ENCODE assay signal across 6 cellular contexts in genomic region chr16:30114833-30115232, GRCh38. TPM values are rescaled to one million over a fixed set of nuclear protein-coding genes. Genes with fewer than 3 reads are reported as not detected.
DNase-seq lines count a peak whose midpoint lies in the region; ATAC-seq and TF ChIP-seq lines count a peak whose summit lies in the region.
"Not testable (repeated sequence)": the region's sequence is repeated elsewhere in the genome, so short reads cannot be mapped to it uniquely, and the experiment has no call there.
"Had no signal": no experiment of that assay in that cellular context is flagged by ENCODE, and none has a peak within 500 bp of the region (broad histone marks: within the 10 kb centered on the region; RNA-seq: fewer than 3 reads in every experiment).

No MANE protein-coding gene starts in this region.

- DNase-seq in RWPE1 (ENCODE audit: low spot score); activated CD8-positive, alpha-beta T cell treated with anti-CD3 and anti-CD28 coated beads, Interleukin-2, amount 10 ng/mL, durations not matched to agents 7 days and 5 days; naive thymus-derived CD8-positive, alpha-beta T cell: not testable (repeated sequence)

- peak overlapping the region; percentile 37 for H3K4me2 ChIP-seq in DOHH2 (ENCODE audit: low read length)

- CTCF ChIA-PET in RWPE1 (lab: Yijun Ruan, JAX), result interaction anchor here (0.6 to 0.7 kb wide), 2 partner anchors 29 to 46 kb away, joined by 3 to 4 read pairs; no protein-coding TSS in a partner anchor
- CTCF ChIA-PET in activated CD8-positive, alpha-beta T cell treated with anti-CD3 and anti-CD28 coated beads, Interleukin-2, amount 10 ng/mL, durations not matched to agents 7 days and 5 days (lab: Charles Lee), result interaction anchor here (0.7 to 2.0 kb wide), 2 partner anchors 23 to 472 kb away, joined by 3 to 6 read pairs; partner anchors contain the start of gene TBX6

- not testable (repeated sequence) for H3K27me3 Mint-ChIP-seq in activated CD8-positive, alpha-beta T cell treated with anti-CD3 and anti-CD28 coated beads, Interleukin-2, amount 10 ng/mL, durations not matched to agents 7 days and 5 days (ENCODE audit: low read depth); naive thymus-derived CD8-positive, alpha-beta T cell

- not testable (repeated sequence) for H4K20me1 ChIP-seq in DOHH2 (ENCODE audit: control insufficient read depth, insufficient read depth, low read depth, low read length)

- H3K9me2 ChIP-seq in DOHH2 (replicated peaks; ENCODE audit: control insufficient read depth, low read length), result not testable (repeated sequence)

- H3K79me2 ChIP-seq in DOHH2 (ENCODE audit: control insufficient read depth, low read length), result not testable (repeated sequence)

- H3K4me3 ChIP-seq in DOHH2 (ENCODE audit: low read length); esophagus (ENCODE audit: low read depth in 1 of 2, low read length in 2 of 2): not testable (repeated sequence)

- H3K9me3 ChIP-seq in DOHH2 (ENCODE audit: control insufficient read depth, insufficient read depth, low read length); esophagus (ENCODE audit: control insufficient read depth in 2 of 2, insufficient read depth in 1 of 2, low read depth in 1 of 2, low read length in 1 of 2): not testable (repeated sequence)

- peaks cover 27% of the 10 kb centered on the region for H3K36me3 ChIP-seq in DOHH2 (ENCODE audit: control insufficient read depth, low read length)
- H3K36me3 ChIP-seq in esophagus (ENCODE audit: control insufficient read depth in 2 of 2, insufficient read depth in 2 of 2, low read length in 1 of 2), result peaks cover 15 to 30% of the 10 kb centered on the region in 2 donors

- H3F3A ChIP-seq in DOHH2 (ENCODE audit: control insufficient read depth, insufficient read depth), result not testable (repeated sequence)

- H3K27ac ChIP-seq in DOHH2 (ENCODE audit: low read depth, low read length), result not testable (repeated sequence)
- H3K27ac ChIP-seq in RWPE1 (peak overlapping the region; percentile 65), esophagus (ENCODE audit: low read depth in 2 of 2, low read length in 1 of 2) (peak overlapping the region; percentile 84 to 92)

- peaks cover 24% of the 10 kb centered on the region for H3K4me1 ChIP-seq in DOHH2 (ENCODE audit: control insufficient read depth, low read length)
- H3K4me1 ChIP-seq in esophagus (ENCODE audit: control insufficient read depth in 2 of 2, insufficient read depth in 2 of 2, low read length in 1 of 2), result peaks cover 3 to 24% of the 10 kb centered on the region in 2 donors

- ATAC-seq in activated CD8-positive, alpha-beta T cell treated with anti-CD3 and anti-CD28 coated beads, Interleukin-2, amount 10 ng/mL, durations not matched to agents 7 days and 5 days; naive thymus-derived CD8-positive, alpha-beta T cell: not testable (repeated sequence)

- peaks cover 23% of the 10 kb centered on the region for H3K36me3 Mint-ChIP-seq in activated CD8-positive, alpha-beta T cell treated with anti-CD3 and anti-CD28 coated beads, Interleukin-2, amount 10 ng/mL, durations not matched to agents 7 days and 5 days (ENCODE audit: low read depth)
- peaks cover 4 to 49% (median 9%) of the 10 kb centered on the region in 3 donors for H3K36me3 Mint-ChIP-seq in naive thymus-derived CD8-positive, alpha-beta T cell

- H3K27ac Mint-ChIP-seq in activated CD8-positive, alpha-beta T cell treated with anti-CD3 and anti-CD28 coated beads, Interleukin-2, amount 10 ng/mL, durations not matched to agents 7 days and 5 days, result peak overlapping the region; percentile 66
- H3K27ac Mint-ChIP-seq in naive thymus-derived CD8-positive, alpha-beta T cell, result peak overlapping the region in 6 of 10 donors; percentile 25 to 75 (median 54)

- not testable (repeated sequence) for H3K4me3 Mint-ChIP-seq in activated CD8-positive, alpha-beta T cell treated with anti-CD3 and anti-CD28 coated beads, Interleukin-2, amount 10 ng/mL, durations not matched to agents 7 days and 5 days
- H3K4me3 Mint-ChIP-seq in naive thymus-derived CD8-positive, alpha-beta T cell, result peak overlapping the region in 2 of 10 donors; percentile 33 to 39

- peaks cover 30% of the 10 kb centered on the region for H3K4me1 Mint-ChIP-seq in activated CD8-positive, alpha-beta T cell treated with anti-CD3 and anti-CD28 coated beads, Interleukin-2, amount 10 ng/mL, durations not matched to agents 7 days and 5 days (ENCODE audit: low read depth)
- H3K4me1 Mint-ChIP-seq in naive thymus-derived CD8-positive, alpha-beta T cell, result peaks cover 13 to 27% (median 18%) of the 10 kb centered on the region in 4 donors

- not testable (repeated sequence) for H3K27me3 ChIP-seq in DOHH2 (ENCODE audit: control insufficient read depth, low read length); esophagus (ENCODE audit: control insufficient read depth in 1 of 2, insufficient read depth in 2 of 2, low read length in 2 of 2)

- not testable (repeated sequence) for TF ChIP-seq CTCF in DOHH2 (IDR thresholded peaks at IDR 0.05; ENCODE audit: low read depth, low read length, poor library complexity, severe bottlenecking); RWPE1 (conservative IDR thresholded peaks at IDR 0.05; ENCODE audit: low read depth)

- POLR2A ChIA-PET in RWPE1 (lab: Yijun Ruan, JAX; ENCODE audit: low non-redundant PET), result interaction anchor here (0.6 kb wide), 1 partner anchor 101 kb away, joined by 9 read pairs; no protein-coding TSS in a partner anchor
- POLR2A ChIA-PET in activated CD8-positive, alpha-beta T cell treated with anti-CD3 and anti-CD28 coated beads, Interleukin-2, amount 10 ng/mL, durations not matched to agents 7 days and 5 days (lab: Charles Lee), result interaction anchor here (3.8 kb wide), 1 partner anchor 68 kb away, joined by 17 read pairs; the partner anchor contains the start of gene CORO1A
- POLR2A ChIA-PET in naive thymus-derived CD8-positive, alpha-beta T cell (lab: Charles Lee), result interaction anchor here (0.7 to 2.2 kb wide), 4 partner anchors 23 to 73 kb away, joined by 3 to 12 read pairs (median 4); partner anchors contain the start of genes CORO1A and TBX6

- not testable (repeated sequence) for H3K9me3 Mint-ChIP-seq in activated CD8-positive, alpha-beta T cell treated with anti-CD3 and anti-CD28 coated beads, Interleukin-2, amount 10 ng/mL, durations not matched to agents 7 days and 5 days (ENCODE audit: insufficient read depth); naive thymus-derived CD8-positive, alpha-beta T cell

- 65 to 75% methylated on average over 7 of the region's 7 CpGs for WGBS in esophagus, 2 donors

RNA-seq across cellular contexts. Expression of gene GDPD3, which starts 1.5 kb away (rescaled TPM):
- total RNA-seq in activated CD8-positive, alpha-beta T cell treated with anti-CD3 and anti-CD28 coated beads, Interleukin-2, amount 10 ng/mL, durations not matched to agents 7 days and 5 days, result 10 to 100 TPM; 10.5 to 12.6 TPM
- 10 to 100 TPM; 49.2 to 82.8 TPM for polyA plus RNA-seq in esophagus
- total RNA-seq in naive thymus-derived CD8-positive, alpha-beta T cell, result 10 to 100 TPM; 19.8 to 25.0 TPM
- polyA plus RNA-seq in naive thymus-derived CD8-positive, alpha-beta T cell, result under 1 TPM in 1 of 3 donors, not detected in 2; 0.18 TPM
- polyA plus RNA-seq: IgD-negative memory B cell had no signal

RNA-seq across cellular contexts. Expression of gene MAPK3, which starts 8.2 kb away (rescaled TPM):
- total RNA-seq in activated CD8-positive, alpha-beta T cell treated with anti-CD3 and anti-CD28 coated beads, Interleukin-2, amount 10 ng/mL, durations not matched to agents 7 days and 5 days, result 10 to 100 TPM; 83.5 to 93.7 TPM
- polyA plus RNA-seq in esophagus, result 100 to 1,000 TPM; 120 to 126 TPM
- total RNA-seq in naive thymus-derived CD8-positive, alpha-beta T cell, result 10 to 100 TPM; 61.8 to 64.7 TPM
- 1 to 10 TPM; 6.7 to 7.8 (median 7.8) TPM for polyA plus RNA-seq in naive thymus-derived CD8-positive, alpha-beta T cell

RNA-seq across cellular contexts. Expression of gene YPEL3, which starts 18.8 kb away (rescaled TPM):
- total RNA-seq in activated CD8-positive, alpha-beta T cell treated with anti-CD3 and anti-CD28 coated beads, Interleukin-2, amount 10 ng/mL, durations not matched to agents 7 days and 5 days, result 10 to 100 TPM; 29.4 to 34.5 TPM
- 100 to 1,000 TPM in 1 of 2 donors, 10 to 100 TPM in 1; 73.6 to 183 TPM for polyA plus RNA-seq in esophagus
- total RNA-seq in naive thymus-derived CD8-positive, alpha-beta T cell, result 100 to 1,000 TPM; 254 to 264 TPM
- polyA plus RNA-seq in naive thymus-derived CD8-positive, alpha-beta T cell, result 100 to 1,000 TPM; 201 to 301 (median 206) TPM

RNA-seq across cellular contexts. Expression of gene TBX6, which starts 23.1 kb away (rescaled TPM):
- 1 to 10 TPM; 1.3 TPM for total RNA-seq in activated CD8-positive, alpha-beta T cell treated with anti-CD3 and anti-CD28 coated beads, Interleukin-2, amount 10 ng/mL, durations not matched to agents 7 days and 5 days
- 10 to 100 TPM in 1 of 2 donors, 1 to 10 TPM in 1; 6.2 to 15.8 TPM for polyA plus RNA-seq in esophagus
- total RNA-seq in naive thymus-derived CD8-positive, alpha-beta T cell, result 1 to 10 TPM; 2.4 to 2.5 TPM
- under 1 TPM; 0.15 to 0.25 (median 0.25) TPM for polyA plus RNA-seq in naive thymus-derived CD8-positive, alpha-beta T cell
- polyA plus RNA-seq: IgD-negative memory B cell had no signal

RNA-seq across cellular contexts. Expression of gene PPP4C, which starts 39.0 kb away (rescaled TPM):
- 100 to 1,000 TPM; 157 TPM for total RNA-seq in activated CD8-positive, alpha-beta T cell treated with anti-CD3 and anti-CD28 coated beads, Interleukin-2, amount 10 ng/mL, durations not matched to agents 7 days and 5 days
- polyA plus RNA-seq in esophagus, result 100 to 1,000 TPM; 113 TPM
- 10 to 100 TPM; 82.8 to 83.4 TPM for total RNA-seq in naive thymus-derived CD8-positive, alpha-beta T cell
- polyA plus RNA-seq in naive thymus-derived CD8-positive, alpha-beta T cell, result 100 to 1,000 TPM; 153 to 199 (median 161) TPM

Comparison
In these comparisons a context has a peak if more than half of its experiments do, and no peak if none do; other contexts are left out.
1. RNA of gene YPEL3, which starts 18.8 kb away (total RNA-seq): 254 to 264 TPM in naive thymus-derived CD8-positive, alpha-beta T cell; 29.4 to 34.5 TPM in activated CD8-positive, alpha-beta T cell treated with anti-CD3 and anti-CD28 coated beads, Interleukin-2, amount 10 ng/mL, durations not matched to agents 7 days and 5 days; every median in the first group is over 4 times any median in the second.